Comparison of ENCODE assay signal across 8 cellular contexts in genomic region chr6:157323114-157323923, GRCh38. TPM values are rescaled to one million over a fixed set of nuclear protein-coding genes. Genes with fewer than 3 reads are reported as not detected.
DNase-seq lines count a peak whose midpoint lies in the region; ATAC-seq and TF ChIP-seq lines count a peak whose summit lies in the region.

Gene TMEM242 (minus strand): TSS chr6:157323519. CDS start chr6:157323499, 20 bp downstream.

- peak; percentile 93 for ATAC-seq in HG03045 (IDR thresholded peaks at IDR 0.05; ENCODE audit: unreplicated experiment)

- peaks cover 0 to 6% (median 4%) of the 10 kb centered on the region in 3 donors for H3K36me3 Mint-ChIP-seq in immature natural killer cell

- H3K4me1 Mint-ChIP-seq in immature natural killer cell, result peaks cover 17 to 50% of the 10 kb centered on the region in 2 donors

- H3K27ac Mint-ChIP-seq in immature natural killer cell, result peak within 1 kb of the TSS; percentile 89 to 95 (median 90)

- peak; percentile 85 for DNase-seq in SW480 (ENCODE audit: low spot score)
- DNase-seq in brain pericyte (ENCODE audit: low read depth, low spot score), result peak; percentile 83
- peak; percentile 85 to 87 (median 86) for DNase-seq in immature natural killer cell
- DNase-seq in stimulated activated CD4-positive, alpha-beta T cell treated with anti-CD3 and anti-CD28 coated beads, Interleukin-12 subunit alpha, Interleukin-12 subunit beta, amount 100 ng/mL, for 4 hours, result peak; percentile 87
- no peak for DNase-seq in SHP77 treated with DMSO at 0.1 percent for 48 hours (lab: John Stamatoyannopoulos, UW)
- no peak for DNase-seq in NCI-H1048 (lab: John Stamatoyannopoulos, UW)

- peak within 1 kb of the TSS; percentile 92 to 99 (median 97) for H3K4me3 Mint-ChIP-seq in immature natural killer cell

- H3K27me3 Mint-ChIP-seq in immature natural killer cell (ENCODE audit: low read depth in 3 of 3), result peaks cover 2 to 8% (median 3%) of the 10 kb centered on the region in 3 donors

- TF ChIP-seq POLR2A in GM18526 (IDR thresholded peaks at IDR 0.05; ENCODE audit: extremely low read depth, insufficient read length), result peak; percentile 95

- no peaks in the 10 kb centered on the region for H3K9me3 Mint-ChIP-seq in immature natural killer cell

RNA-seq across cellular contexts. Expression of gene TMEM242, which starts in this region (rescaled TPM):
- 10 to 100 TPM; 13.7 to 17.4 (median 15.9) TPM for polyA plus RNA-seq in immature natural killer cell

Comparison
In these comparisons a context has a peak if more than half of its experiments do, and no peak if none do; other contexts are left out.
1. DNase-seq: peak in SW480 (single experiment), brain pericyte (single experiment), immature natural killer cell (3 of 3) and stimulated activated CD4-positive, alpha-beta T cell treated with anti-CD3 and anti-CD28 coated beads, Interleukin-12 subunit alpha, Interleukin-12 subunit beta, amount 100 ng/mL, for 4 hours (single experiment); none in SHP77 treated with DMSO at 0.1 percent for 48 hours (single experiment) and NCI-H1048 (single experiment).